Comparison of ENCODE assay signal across 8 cellular contexts in genomic region chr19:800360-801029, GRCh38. TPM values are rescaled to one million over a fixed set of nuclear protein-coding genes. Genes with fewer than 3 reads are reported as not detected.
DNase-seq lines count a peak whose midpoint lies in the region; ATAC-seq and TF ChIP-seq lines count a peak whose summit lies in the region.

No MANE protein-coding gene starts in this region.

- H2AFZ ChIP-seq in SU-DHL-6 (ENCODE audit: low read depth, low read length, severe bottlenecking) = no peak overlapping the region

- peak overlapping the region; percentile 98; the same call in 1 of the 2 replicates for H3K9ac ChIP-seq in SU-DHL-6 (ENCODE audit: low read length)

- intact Hi-C loops in sciatic nerve (cut with DNase I) = no loop called here

- TF ChIP-seq CTCF in GM06990 (IDR thresholded peaks at IDR 0.05; ENCODE audit: insufficient read depth, low read length, poor library complexity, severe bottlenecking) = no peak
- no peak for TF ChIP-seq CTCF in SU-DHL-6 (IDR thresholded peaks at IDR 0.05; ENCODE audit: insufficient read depth, low read length, poor library complexity, severe bottlenecking)
- TF ChIP-seq CTCF in fibroblast of villous mesenchyme (IDR thresholded peaks at IDR 0.05; ENCODE audit: insufficient read depth, low read depth, low read length) = no peak

- H3K36me3 ChIP-seq in GM06990 (ENCODE audit: control insufficient read depth, insufficient read depth, low read length) (peaks cover 54% of the 10 kb centered on the region), SU-DHL-6 (ENCODE audit: low read length) (peaks cover 11% of the 10 kb centered on the region; the same call in 1 of the 2 replicates)

- H3K27ac ChIP-seq in SU-DHL-6 (ENCODE audit: low read depth, low read length) = no peak overlapping the region

- no peaks in the 10 kb centered on the region for H3K9me2 ChIP-seq in SU-DHL-6 (replicated peaks; ENCODE audit: insufficient read depth, low read length)

- H3K4me2 ChIP-seq in SU-DHL-6 (ENCODE audit: low read depth, low read length, poor library complexity, severe bottlenecking) = peak overlapping the region; percentile 78

- ATAC-seq in sciatic nerve = no peak
- no peak for ATAC-seq in HG03354 (IDR thresholded peaks at IDR 0.05; ENCODE audit: poor library complexity, severe bottlenecking, unreplicated experiment)
- ATAC-seq in GM21825 (IDR thresholded peaks at IDR 0.05; ENCODE audit: unreplicated experiment) = no peak

- no peaks in the 10 kb centered on the region for H3K9me3 ChIP-seq in SU-DHL-6 (ENCODE audit: insufficient read depth, low read length)

- peaks cover 77% of the 10 kb centered on the region for H3K79me2 ChIP-seq in SU-DHL-6 (ENCODE audit: insufficient read depth, low read length)

- peaks cover 34% of the 10 kb centered on the region for H4K20me1 ChIP-seq in SU-DHL-6 (ENCODE audit: low read depth, low read length)

- no peaks in the 10 kb centered on the region for H3F3A ChIP-seq in SU-DHL-6 (ENCODE audit: insufficient read depth)

- H3K27me3 ChIP-seq in GM06990 (replicated peaks; ENCODE audit: control insufficient read depth, insufficient read depth, low read length) = no peaks in the 10 kb centered on the region
- H3K27me3 ChIP-seq in SU-DHL-6 (ENCODE audit: low read length) = no peaks in the 10 kb centered on the region

- H3K4me3 ChIP-seq in GM06990 (replicated peaks; ENCODE audit: low read depth, low read length) (peak overlapping the region; percentile 19), SU-DHL-6 (ENCODE audit: insufficient read depth, low read length, poor library complexity, severe bottlenecking) (no peak overlapping the region), fibroblast of villous mesenchyme (ENCODE audit: low read depth, low read length) (peak overlapping the region; percentile 91)

- DNase-seq in GM06990 (ENCODE audit: extremely low read depth, insufficient read length) = no peak
- DNase-seq in fibroblast of villous mesenchyme (ENCODE audit: low read depth) = peak; percentile 81
- peak; percentile 60 for DNase-seq in sciatic nerve (ENCODE audit: low spot score)
- DNase-seq in NCI-H146 treated with DMSO at 0.1 percent for 48 hours (lab: John Stamatoyannopoulos, UW; ENCODE audit: unreplicated experiment) = no peak
- no peak for DNase-seq in GDM1 (lab: John Stamatoyannopoulos, UW)

RNA-seq across cellular contexts. Expression of gene PTBP1, which starts 3.2 kb away (rescaled TPM):
- total RNA-seq in fibroblast of villous mesenchyme = 117 and 129 TPM in 2 replicates
- 217 TPM for total RNA-seq in sciatic nerve

RNA-seq across cellular contexts. Expression of gene PLPPR3, which starts 21.3 kb away (rescaled TPM):
- total RNA-seq in fibroblast of villous mesenchyme = under 0.01 and 0.86 TPM in 2 replicates
- not detected for total RNA-seq in sciatic nerve

RNA-seq across cellular contexts. Expression of gene AZU1, which starts 27.1 kb away (rescaled TPM):
- total RNA-seq in fibroblast of villous mesenchyme = not detected in 2 replicates
- total RNA-seq in sciatic nerve = 1.9 TPM

RNA-seq across cellular contexts. Expression of gene PRTN3, which starts 40.3 kb away (rescaled TPM):
- not detected in 2 replicates for total RNA-seq in fibroblast of villous mesenchyme
- total RNA-seq in sciatic nerve = 0.71 TPM

RNA-seq across cellular contexts. Expression of gene MISP, which starts 49.6 kb away (rescaled TPM):
- total RNA-seq in fibroblast of villous mesenchyme (under 0.01 and 0.43 TPM in 2 replicates), sciatic nerve (0.45 TPM)

Comparison
In these comparisons a context has a peak if more than half of its experiments do, and no peak if none do; other contexts are left out.
1. DNase-seq: peak in fibroblast of villous mesenchyme (single experiment) and sciatic nerve (single experiment); none in GM06990 (single experiment), NCI-H146 treated with DMSO at 0.1 percent for 48 hours (single experiment) and GDM1 (single experiment).